In genomic region chr6:3911130-3911529, GRCh38 we compare ENCODE assay signal across 2 cellular contexts.
A peak's percentile ranks its signal among the peaks of the same experiment; 100 is the strongest.
TF ChIP-seq lines count a peak whose summit lies in the region.

No MANE protein-coding gene starts in this region.

TF ChIP-seq in HCT116, 20 proteins besides CTCF, POLR2A, EP300 and RAD21 (continued from another document):
- TF ChIP-seq EZH2phosphoT487 (IDR thresholded peaks at IDR 0.05; ENCODE audit: borderline replicate concordance) = no peak
- TF ChIP-seq FOSL1 (IDR thresholded peaks at IDR 0.05; ENCODE audit: low read depth) = no peak

TF ChIP-seq in HepG2, 621 proteins besides CTCF, POLR2A, EP300 and RAD21 (continued from another document):
- TF ChIP-seq, protein P1, sequence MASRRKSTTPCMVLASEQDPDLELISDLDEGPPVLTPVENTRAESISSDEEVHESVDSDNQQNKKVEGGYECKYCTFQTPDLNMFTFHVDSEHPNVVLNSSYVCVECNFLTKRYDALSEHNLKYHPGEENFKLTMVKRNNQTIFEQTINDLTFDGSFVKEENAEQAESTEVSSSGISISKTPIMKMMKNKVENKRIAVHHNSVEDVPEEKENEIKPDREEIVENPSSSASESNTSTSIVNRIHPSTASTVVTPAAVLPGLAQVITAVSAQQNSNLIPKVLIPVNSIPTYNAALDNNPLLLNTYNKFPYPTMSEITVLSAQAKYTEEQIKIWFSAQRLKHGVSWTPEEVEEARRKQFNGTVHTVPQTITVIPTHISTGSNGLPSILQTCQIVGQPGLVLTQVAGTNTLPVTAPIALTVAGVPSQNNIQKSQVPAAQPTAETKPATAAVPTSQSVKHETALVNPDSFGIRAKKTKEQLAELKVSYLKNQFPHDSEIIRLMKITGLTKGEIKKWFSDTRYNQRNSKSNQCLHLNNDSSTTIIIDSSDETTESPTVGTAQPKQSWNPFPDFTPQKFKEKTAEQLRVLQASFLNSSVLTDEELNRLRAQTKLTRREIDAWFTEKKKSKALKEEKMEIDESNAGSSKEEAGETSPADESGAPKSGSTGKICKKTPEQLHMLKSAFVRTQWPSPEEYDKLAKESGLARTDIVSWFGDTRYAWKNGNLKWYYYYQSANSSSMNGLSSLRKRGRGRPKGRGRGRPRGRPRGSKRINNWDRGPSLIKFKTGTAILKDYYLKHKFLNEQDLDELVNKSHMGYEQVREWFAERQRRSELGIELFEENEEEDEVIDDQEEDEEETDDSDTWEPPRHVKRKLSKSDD (CRISPR knock-in tag; IDR thresholded peaks at IDR 0.05; ENCODE audit: low read depth) = no peak
- TF ChIP-seq, protein P2, sequence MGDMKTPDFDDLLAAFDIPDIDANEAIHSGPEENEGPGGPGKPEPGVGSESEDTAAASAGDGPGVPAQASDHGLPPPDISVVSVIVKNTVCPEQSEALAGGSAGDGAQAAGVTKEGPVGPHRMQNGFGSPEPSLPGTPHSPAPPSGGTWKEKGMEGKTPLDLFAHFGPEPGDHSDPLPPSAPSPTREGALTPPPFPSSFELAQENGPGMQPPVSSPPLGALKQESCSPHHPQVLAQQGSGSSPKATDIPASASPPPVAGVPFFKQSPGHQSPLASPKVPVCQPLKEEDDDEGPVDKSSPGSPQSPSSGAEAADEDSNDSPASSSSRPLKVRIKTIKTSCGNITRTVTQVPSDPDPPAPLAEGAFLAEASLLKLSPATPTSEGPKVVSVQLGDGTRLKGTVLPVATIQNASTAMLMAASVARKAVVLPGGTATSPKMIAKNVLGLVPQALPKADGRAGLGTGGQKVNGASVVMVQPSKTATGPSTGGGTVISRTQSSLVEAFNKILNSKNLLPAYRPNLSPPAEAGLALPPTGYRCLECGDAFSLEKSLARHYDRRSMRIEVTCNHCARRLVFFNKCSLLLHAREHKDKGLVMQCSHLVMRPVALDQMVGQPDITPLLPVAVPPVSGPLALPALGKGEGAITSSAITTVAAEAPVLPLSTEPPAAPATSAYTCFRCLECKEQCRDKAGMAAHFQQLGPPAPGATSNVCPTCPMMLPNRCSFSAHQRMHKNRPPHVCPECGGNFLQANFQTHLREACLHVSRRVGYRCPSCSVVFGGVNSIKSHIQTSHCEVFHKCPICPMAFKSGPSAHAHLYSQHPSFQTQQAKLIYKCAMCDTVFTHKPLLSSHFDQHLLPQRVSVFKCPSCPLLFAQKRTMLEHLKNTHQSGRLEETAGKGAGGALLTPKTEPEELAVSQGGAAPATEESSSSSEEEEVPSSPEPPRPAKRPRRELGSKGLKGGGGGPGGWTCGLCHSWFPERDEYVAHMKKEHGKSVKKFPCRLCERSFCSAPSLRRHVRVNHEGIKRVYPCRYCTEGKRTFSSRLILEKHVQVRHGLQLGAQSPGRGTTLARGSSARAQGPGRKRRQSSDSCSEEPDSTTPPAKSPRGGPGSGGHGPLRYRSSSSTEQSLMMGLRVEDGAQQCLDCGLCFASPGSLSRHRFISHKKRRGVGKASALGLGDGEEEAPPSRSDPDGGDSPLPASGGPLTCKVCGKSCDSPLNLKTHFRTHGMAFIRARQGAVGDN (CRISPR knock-in tag; IDR thresholded peaks at IDR 0.05) = peak; percentile 31; the same call in 1 of the 2 replicates
- TF ChIP-seq FOSL2 (CRISPR knock-in tag; IDR thresholded peaks at IDR 0.05) (0 out of 2 replicates have a peak, but pooled peaks have one; percentile 12), RBFOX2 (IDR thresholded peaks at IDR 0.05; ENCODE audit: low read depth, low read length) (peak; percentile 61), GLI4 (CRISPR knock-in tag; IDR thresholded peaks at IDR 0.05; ENCODE audit: borderline replicate concordance) (no peak), ZNF253 (CRISPR knock-in tag; IDR thresholded peaks at IDR 0.05; ENCODE audit: borderline replicate concordance) (no peak)
TF ChIP-seq in HepG2: peak in this region for 6.
